ENCODE assay signal across 1 cellular context in the genomic region with DNA sequence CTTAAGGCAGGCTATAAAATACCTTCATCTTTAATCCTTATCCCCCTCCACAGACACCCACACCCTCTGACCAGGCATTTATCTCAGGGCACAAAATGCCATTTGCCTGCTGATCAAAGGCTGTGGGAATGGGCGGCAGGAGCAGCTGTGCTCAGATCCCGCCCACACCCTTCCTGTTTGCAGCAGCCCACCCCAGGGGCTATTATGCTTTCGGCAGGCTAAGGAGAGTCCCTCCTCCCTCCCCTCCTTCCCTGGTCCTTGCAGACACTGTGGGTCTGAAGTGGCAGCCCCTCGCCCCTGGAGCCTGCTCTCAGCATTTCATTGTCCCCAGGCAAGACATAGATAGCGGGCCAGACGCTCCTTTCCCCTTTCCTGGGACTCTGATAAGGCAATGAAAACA.
TF ChIP-seq lines count a peak whose summit lies in the region.

No MANE protein-coding gene starts in this region.

TF ChIP-seq in GM23338, 12 proteins besides CTCF, POLR2A, EP300 and RAD21 (continued from another document):
- TF ChIP-seq, protein P1, sequence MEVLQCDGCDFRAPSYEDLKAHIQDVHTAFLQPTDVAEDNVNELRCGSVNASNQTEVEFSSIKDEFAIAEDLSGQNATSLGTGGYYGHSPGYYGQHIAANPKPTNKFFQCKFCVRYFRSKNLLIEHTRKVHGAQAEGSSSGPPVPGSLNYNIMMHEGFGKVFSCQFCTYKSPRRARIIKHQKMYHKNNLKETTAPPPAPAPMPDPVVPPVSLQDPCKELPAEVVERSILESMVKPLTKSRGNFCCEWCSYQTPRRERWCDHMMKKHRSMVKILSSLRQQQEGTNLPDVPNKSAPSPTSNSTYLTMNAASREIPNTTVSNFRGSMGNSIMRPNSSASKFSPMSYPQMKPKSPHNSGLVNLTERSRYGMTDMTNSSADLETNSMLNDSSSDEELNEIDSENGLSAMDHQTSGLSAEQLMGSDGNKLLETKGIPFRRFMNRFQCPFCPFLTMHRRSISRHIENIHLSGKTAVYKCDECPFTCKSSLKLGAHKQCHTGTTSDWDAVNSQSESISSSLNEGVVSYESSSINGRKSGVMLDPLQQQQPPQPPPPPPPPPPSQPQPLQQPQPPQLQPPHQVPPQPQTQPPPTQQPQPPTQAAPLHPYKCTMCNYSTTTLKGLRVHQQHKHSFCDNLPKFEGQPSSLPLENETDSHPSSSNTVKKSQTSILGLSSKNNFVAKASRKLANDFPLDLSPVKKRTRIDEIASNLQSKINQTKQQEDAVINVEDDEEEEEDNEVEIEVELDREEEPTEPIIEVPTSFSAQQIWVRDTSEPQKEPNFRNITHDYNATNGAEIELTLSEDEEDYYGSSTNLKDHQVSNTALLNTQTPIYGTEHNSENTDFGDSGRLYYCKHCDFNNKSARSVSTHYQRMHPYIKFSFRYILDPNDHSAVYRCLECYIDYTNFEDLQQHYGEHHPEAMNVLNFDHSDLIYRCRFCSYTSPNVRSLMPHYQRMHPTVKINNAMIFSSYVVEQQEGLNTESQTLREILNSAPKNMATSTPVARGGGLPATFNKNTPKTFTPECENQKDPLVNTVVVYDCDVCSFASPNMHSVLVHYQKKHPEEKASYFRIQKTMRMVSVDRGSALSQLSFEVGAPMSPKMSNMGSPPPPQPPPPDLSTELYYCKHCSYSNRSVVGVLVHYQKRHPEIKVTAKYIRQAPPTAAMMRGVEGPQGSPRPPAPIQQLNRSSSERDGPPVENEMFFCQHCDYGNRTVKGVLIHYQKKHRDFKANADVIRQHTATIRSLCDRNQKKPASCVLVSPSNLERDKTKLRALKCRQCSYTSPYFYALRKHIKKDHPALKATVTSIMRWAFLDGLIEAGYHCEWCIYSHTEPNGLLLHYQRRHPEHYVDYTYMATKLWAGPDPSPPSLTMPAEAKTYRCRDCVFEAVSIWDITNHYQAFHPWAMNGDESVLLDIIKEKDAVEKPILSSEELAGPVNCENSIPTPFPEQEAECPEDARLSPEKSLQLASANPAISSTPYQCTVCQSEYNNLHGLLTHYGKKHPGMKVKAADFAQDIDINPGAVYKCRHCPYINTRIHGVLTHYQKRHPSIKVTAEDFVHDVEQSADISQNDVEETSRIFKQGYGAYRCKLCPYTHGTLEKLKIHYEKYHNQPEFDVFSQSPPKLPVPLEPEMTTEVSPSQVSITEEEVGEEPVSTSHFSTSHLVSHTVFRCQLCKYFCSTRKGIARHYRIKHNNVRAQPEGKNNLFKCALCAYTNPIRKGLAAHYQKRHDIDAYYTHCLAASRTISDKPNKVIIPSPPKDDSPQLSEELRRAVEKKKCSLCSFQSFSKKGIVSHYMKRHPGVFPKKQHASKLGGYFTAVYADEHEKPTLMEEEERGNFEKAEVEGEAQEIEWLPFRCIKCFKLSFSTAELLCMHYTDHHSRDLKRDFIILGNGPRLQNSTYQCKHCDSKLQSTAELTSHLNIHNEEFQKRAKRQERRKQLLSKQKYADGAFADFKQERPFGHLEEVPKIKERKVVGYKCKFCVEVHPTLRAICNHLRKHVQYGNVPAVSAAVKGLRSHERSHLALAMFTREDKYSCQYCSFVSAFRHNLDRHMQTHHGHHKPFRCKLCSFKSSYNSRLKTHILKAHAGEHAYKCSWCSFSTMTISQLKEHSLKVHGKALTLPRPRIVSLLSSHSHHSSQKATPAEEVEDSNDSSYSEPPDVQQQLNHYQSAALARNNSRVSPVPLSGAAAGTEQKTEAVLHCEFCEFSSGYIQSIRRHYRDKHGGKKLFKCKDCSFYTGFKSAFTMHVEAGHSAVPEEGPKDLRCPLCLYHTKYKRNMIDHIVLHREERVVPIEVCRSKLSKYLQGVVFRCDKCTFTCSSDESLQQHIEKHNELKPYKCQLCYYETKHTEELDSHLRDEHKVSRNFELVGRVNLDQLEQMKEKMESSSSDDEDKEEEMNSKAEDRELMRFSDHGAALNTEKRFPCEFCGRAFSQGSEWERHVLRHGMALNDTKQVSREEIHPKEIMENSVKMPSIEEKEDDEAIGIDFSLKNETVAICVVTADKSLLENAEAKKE (CRISPR knock-in tag; IDR thresholded peaks at IDR 0.05), result no peak
- no peak for TF ChIP-seq JUNB (IDR thresholded peaks at IDR 0.05; ENCODE audit: unreplicated experiment)
- TF ChIP-seq, protein P2, sequence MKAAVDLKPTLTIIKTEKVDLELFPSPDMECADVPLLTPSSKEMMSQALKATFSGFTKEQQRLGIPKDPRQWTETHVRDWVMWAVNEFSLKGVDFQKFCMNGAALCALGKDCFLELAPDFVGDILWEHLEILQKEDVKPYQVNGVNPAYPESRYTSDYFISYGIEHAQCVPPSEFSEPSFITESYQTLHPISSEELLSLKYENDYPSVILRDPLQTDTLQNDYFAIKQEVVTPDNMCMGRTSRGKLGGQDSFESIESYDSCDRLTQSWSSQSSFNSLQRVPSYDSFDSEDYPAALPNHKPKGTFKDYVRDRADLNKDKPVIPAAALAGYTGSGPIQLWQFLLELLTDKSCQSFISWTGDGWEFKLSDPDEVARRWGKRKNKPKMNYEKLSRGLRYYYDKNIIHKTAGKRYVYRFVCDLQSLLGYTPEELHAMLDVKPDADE (IDR thresholded peaks at IDR 0.05), result no peak
- TF ChIP-seq, protein P3, sequence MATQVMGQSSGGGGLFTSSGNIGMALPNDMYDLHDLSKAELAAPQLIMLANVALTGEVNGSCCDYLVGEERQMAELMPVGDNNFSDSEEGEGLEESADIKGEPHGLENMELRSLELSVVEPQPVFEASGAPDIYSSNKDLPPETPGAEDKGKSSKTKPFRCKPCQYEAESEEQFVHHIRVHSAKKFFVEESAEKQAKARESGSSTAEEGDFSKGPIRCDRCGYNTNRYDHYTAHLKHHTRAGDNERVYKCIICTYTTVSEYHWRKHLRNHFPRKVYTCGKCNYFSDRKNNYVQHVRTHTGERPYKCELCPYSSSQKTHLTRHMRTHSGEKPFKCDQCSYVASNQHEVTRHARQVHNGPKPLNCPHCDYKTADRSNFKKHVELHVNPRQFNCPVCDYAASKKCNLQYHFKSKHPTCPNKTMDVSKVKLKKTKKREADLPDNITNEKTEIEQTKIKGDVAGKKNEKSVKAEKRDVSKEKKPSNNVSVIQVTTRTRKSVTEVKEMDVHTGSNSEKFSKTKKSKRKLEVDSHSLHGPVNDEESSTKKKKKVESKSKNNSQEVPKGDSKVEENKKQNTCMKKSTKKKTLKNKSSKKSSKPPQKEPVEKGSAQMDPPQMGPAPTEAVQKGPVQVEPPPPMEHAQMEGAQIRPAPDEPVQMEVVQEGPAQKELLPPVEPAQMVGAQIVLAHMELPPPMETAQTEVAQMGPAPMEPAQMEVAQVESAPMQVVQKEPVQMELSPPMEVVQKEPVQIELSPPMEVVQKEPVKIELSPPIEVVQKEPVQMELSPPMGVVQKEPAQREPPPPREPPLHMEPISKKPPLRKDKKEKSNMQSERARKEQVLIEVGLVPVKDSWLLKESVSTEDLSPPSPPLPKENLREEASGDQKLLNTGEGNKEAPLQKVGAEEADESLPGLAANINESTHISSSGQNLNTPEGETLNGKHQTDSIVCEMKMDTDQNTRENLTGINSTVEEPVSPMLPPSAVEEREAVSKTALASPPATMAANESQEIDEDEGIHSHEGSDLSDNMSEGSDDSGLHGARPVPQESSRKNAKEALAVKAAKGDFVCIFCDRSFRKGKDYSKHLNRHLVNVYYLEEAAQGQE (IDR thresholded peaks at IDR 0.05; ENCODE audit: unreplicated experiment), result no peak
TF ChIP-seq in GM23338: peak in this region for 0.
